29 cellular contexts compared by ENCODE assay signal in the genomic region with DNA sequence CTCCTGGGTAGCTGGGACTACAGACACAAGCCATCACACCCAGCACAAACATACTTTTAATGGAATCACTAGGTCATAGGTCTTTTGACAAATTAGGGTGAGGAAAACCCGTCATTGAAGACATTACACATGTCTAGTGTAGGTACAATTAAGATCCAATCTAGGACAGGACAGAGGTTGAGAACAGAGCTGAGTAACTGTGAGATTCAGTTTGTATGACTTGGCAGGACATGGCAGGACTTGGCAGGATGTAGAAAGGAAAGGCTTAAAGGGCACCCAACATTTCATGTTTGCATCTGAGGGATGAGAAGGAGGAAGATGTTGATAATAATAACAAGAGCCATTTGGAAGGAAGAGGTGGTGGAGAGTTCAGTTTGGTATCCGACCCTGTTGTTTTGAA.
"Had no signal": no experiment of that assay in that cellular context is flagged by ENCODE, and none has a peak within 500 bp of the region (broad histone marks: within the 10 kb centered on the region; RNA-seq: fewer than 3 reads in every experiment).

No MANE protein-coding gene starts in this region.

- H3K9me3 ChIP-seq: left lung, lower lobe of right lung, ovary, stomach, testis, thyroid gland, transverse colon, upper lobe of left lung, vagina had no signal

- H3K27ac ChIP-seq: left lung, lower lobe of right lung, ovary, skin epidermis, stomach, testis, thyroid gland, transverse colon, upper lobe of left lung, vagina had no signal

- H3K4me3 ChIP-seq: left lung, lower lobe of right lung, mucosa of descending colon, ovary, skin epidermis, stomach, testis, thyroid gland, transverse colon, upper lobe of left lung, vagina had no signal

- H3K4me1 ChIP-seq: left lung, lower lobe of right lung, stomach, testis, thyroid gland, transverse colon, upper lobe of left lung, vagina had no signal

- ATAC-seq: left colon; left lung; lower lobe of right lung; mucosa of descending colon; naive thymus-derived CD4-positive, alpha-beta T cell; natural killer cell treated with Interleukin-12 subunit alpha and Interleukin-12 subunit beta and Interleukin-15 and Interleukin-18, amount 100 ng/mL, for 72 hours; right cardiac atrium; sciatic nerve; stimulated activated naive B cell treated with anti-CD40 and anti-IgM and Interleukin-4, amounts not matched to agents 10 μg/mL and 1 μg/mL and 100 μg/mL, for 72 hours; stimulated activated naive CD8-positive, alpha-beta T cell treated with anti-CD3 and anti-CD28 coated beads, Interleukin-15, Interleukin-2, amounts not matched to agents 100 U/mL and 50 U/mL, for 24 hours had no signal

- H3K27ac Mint-ChIP-seq: immature natural killer cell; memory B cell; naive thymus-derived CD4-positive, alpha-beta T cell; natural killer cell treated with Interleukin-12 subunit alpha and Interleukin-12 subunit beta and Interleukin-15 and Interleukin-18, amount 100 ng/mL, for 72 hours; progenitor cell of endocrine pancreas; stimulated activated naive B cell treated with anti-CD40 and anti-IgM and Interleukin-4, amounts not matched to agents 10 μg/mL and 1 μg/mL and 100 μg/mL, for 72 hours had no signal

- H3K27me3 Mint-ChIP-seq: naive thymus-derived CD4-positive, alpha-beta T cell; natural killer cell treated with Interleukin-12 subunit alpha and Interleukin-12 subunit beta and Interleukin-15 and Interleukin-18, amount 100 ng/mL, for 72 hours; progenitor cell of endocrine pancreas; stimulated activated naive B cell treated with anti-CD40 and anti-IgM and Interleukin-4, amounts not matched to agents 10 μg/mL and 1 μg/mL and 100 μg/mL, for 72 hours had no signal

- DNase-seq: hippocampal formation; immature natural killer cell; kidney; left colon; left lung; lower lobe of right lung; midbrain; mucosa of descending colon; naive thymus-derived CD4-positive, alpha-beta T cell; ovary; retina; right cardiac atrium; stimulated activated CD4-positive, alpha-beta T cell treated with anti-CD3 and anti-CD28 coated beads, Interleukin-12 subunit alpha, Interleukin-12 subunit beta, amount 100 ng/mL, for 4 hours; stimulated activated CD4-positive, alpha-beta T cell treated with anti-CD3 and anti-CD28 coated beads, Interleukin-15, amount 100 ng/mL, for 24 hours; stimulated activated CD4-positive, alpha-beta T cell treated with anti-CD3 and anti-CD28 coated beads, Interleukin-2, amount 100 ng/mL, for 24 hours; stimulated activated CD4-positive, alpha-beta T cell treated with anti-CD3 and anti-CD28 coated beads, Interleukin-4, amount 100 ng/mL, for 1 hour; stimulated activated naive B cell treated with anti-CD40 and anti-IgM and Interleukin-4, amounts not matched to agents 10 μg/mL and 1 μg/mL and 100 μg/mL, for 72 hours; stimulated activated naive CD8-positive, alpha-beta T cell treated with anti-CD3 and anti-CD28 coated beads, Interleukin-15, Interleukin-2, amounts not matched to agents 100 U/mL and 50 U/mL, for 24 hours; stomach; testis; thyroid gland; transverse colon; upper lobe of left lung had no signal

- H3K36me3 Mint-ChIP-seq: immature natural killer cell; memory B cell; naive thymus-derived CD4-positive, alpha-beta T cell; stimulated activated naive B cell treated with anti-CD40 and anti-IgM and Interleukin-4, amounts not matched to agents 10 μg/mL and 1 μg/mL and 100 μg/mL, for 72 hours had no signal

- H3K4me1 Mint-ChIP-seq: immature natural killer cell; memory B cell; naive thymus-derived CD4-positive, alpha-beta T cell; stimulated activated naive B cell treated with anti-CD40 and anti-IgM and Interleukin-4, amounts not matched to agents 10 μg/mL and 1 μg/mL and 100 μg/mL, for 72 hours had no signal

- H3K36me3 ChIP-seq: left lung, lower lobe of right lung, ovary, stomach, thyroid gland, transverse colon, upper lobe of left lung, vagina had no signal

- H3K4me3 Mint-ChIP-seq: immature natural killer cell; memory B cell; naive thymus-derived CD4-positive, alpha-beta T cell; natural killer cell treated with Interleukin-12 subunit alpha and Interleukin-12 subunit beta and Interleukin-15 and Interleukin-18, amount 100 ng/mL, for 72 hours; stimulated activated naive B cell treated with anti-CD40 and anti-IgM and Interleukin-4, amounts not matched to agents 10 μg/mL and 1 μg/mL and 100 μg/mL, for 72 hours had no signal

- H3K27me3 ChIP-seq: left lung, ovary, testis, thyroid gland, transverse colon, upper lobe of left lung, vagina had no signal
